10 cellular contexts compared by ENCODE assay signal in genomic region chr5:176901260-176902101, GRCh38. TPM values are rescaled to one million over a fixed set of nuclear protein-coding genes. Genes with fewer than 3 reads are reported as not detected.
A peak's percentile ranks its signal among the peaks of the same experiment; 100 is the strongest.
DNase-seq lines count a peak whose midpoint lies in the region; ATAC-seq, FAIRE-seq and TF ChIP-seq lines count a peak whose summit lies in the region.
"Had no signal": no experiment of that assay in that cellular context is flagged by ENCODE, and none has a peak within 500 bp of the region (broad histone marks: within the 10 kb centered on the region; RNA-seq: fewer than 3 reads in every experiment).

No MANE protein-coding gene starts in this region.

- H2AK5ac ChIP-seq in mesenchymal stem cell (ENCODE audit: low read length, severe bottlenecking) = peak overlapping the region; percentile 33

- no peak overlapping the region for H2BK5ac ChIP-seq in mesenchymal stem cell (ENCODE audit: low read depth, low read length, poor library complexity, severe bottlenecking)

- H3K27me3 ChIP-seq in HCT116 (ENCODE audit: insufficient read depth, low read length) = no peaks in the 10 kb centered on the region
- H3K27me3 ChIP-seq in PC-3 (ENCODE audit: low read length) = no peaks in the 10 kb centered on the region
- H3K27me3 ChIP-seq in mesenchymal stem cell (ENCODE audit: control insufficient read depth in 1 of 2, insufficient read depth in 1 of 2, low read length in 2 of 2) = peaks cover 0 to 1% of the 10 kb centered on the region in 2 experiments
- H3K27me3 ChIP-seq: breast epithelium had no signal

- no peak overlapping the region for H3K14ac ChIP-seq in mesenchymal stem cell (ENCODE audit: low read length in 2 of 2)

- no peak for ATAC-seq in HCT116
- no peak for ATAC-seq in PC-3
- ATAC-seq in GM18517 (IDR thresholded peaks at IDR 0.05; ENCODE audit: unreplicated experiment) = no peak

- CTCF ChIA-PET in HCT116 (lab: Charles Lee) = interaction anchor here (1.8 kb wide), 1 partner anchor 241 kb away, joined by 6 read pairs; no protein-coding TSS in a partner anchor
- CTCF ChIA-PET in PC-3 (lab: Charles Lee) = interaction anchor here (0.7 kb wide), 1 partner anchor 241 kb away, joined by 4 read pairs; no protein-coding TSS in a partner anchor

- H3K36me3 ChIP-seq in HCT116 (ENCODE audit: control insufficient read depth in 1 of 2, insufficient read depth in 2 of 2, low read length in 2 of 2) (peaks cover 19 to 39% of the 10 kb centered on the region in 2 experiments; a peak in 3 of 4 replicates), PC-3 (ENCODE audit: low read depth, low read length) (peaks cover 36% of the 10 kb centered on the region), mesenchymal stem cell (ENCODE audit: control insufficient read depth in 1 of 2, insufficient read depth in 2 of 2, low read depth in 1 of 2, low read length in 2 of 2) (peaks cover 13 to 54% of the 10 kb centered on the region in 2 experiments)
- H3K36me3 ChIP-seq: breast epithelium had no signal

- POLR2A ChIA-PET in HCT116 (lab: Charles Lee) = no interaction called here
- POLR2A ChIA-PET in PC-3 (lab: Charles Lee; ENCODE audit: unreplicated experiment) = no interaction called here

- WGBS in mesenchymal stem cell = 97% methylated on average over 12 of the region's 12 CpGs

- H3K9me2 ChIP-seq in HCT116 (ENCODE audit: insufficient read depth) (no peaks in the 10 kb centered on the region), PC-3 (replicated peaks; ENCODE audit: low read length) (no peaks in the 10 kb centered on the region)

- H2BK120ac ChIP-seq in mesenchymal stem cell (ENCODE audit: low read depth, low read length) = no peak overlapping the region

- H4K20me1 ChIP-seq in HCT116 (ENCODE audit: insufficient read depth) = no peaks in the 10 kb centered on the region
- H4K20me1 ChIP-seq in PC-3 (ENCODE audit: low read length) = no peaks in the 10 kb centered on the region

- TF ChIP-seq RAD21 in HCT116 (IDR thresholded peaks at IDR 0.05; ENCODE audit: low read depth) = no peak

- no peaks in the 10 kb centered on the region for H3K9me3 ChIP-seq in HCT116 (ENCODE audit: control insufficient read depth in 1 of 2, insufficient read depth in 1 of 2, low read depth in 1 of 2, low read length in 2 of 2)
- H3K9me3 ChIP-seq in PC-3 (ENCODE audit: low read length) = no peaks in the 10 kb centered on the region
- no peaks in the 10 kb centered on the region for H3K9me3 ChIP-seq in mesenchymal stem cell (ENCODE audit: control insufficient read depth, low read length)
- H3K9me3 ChIP-seq: breast epithelium had no signal

- intact Hi-C loops in HCT116 (cut with micrococcal nuclease) (no loop called here), PC-3 (cut with micrococcal nuclease) (no loop called here)

- H4K8ac ChIP-seq in mesenchymal stem cell (ENCODE audit: low read length) = no peak overlapping the region

- H2BK15ac ChIP-seq in mesenchymal stem cell (ENCODE audit: low read depth, poor library complexity, severe bottlenecking) = no peak overlapping the region

- no peaks in the 10 kb centered on the region for H3K79me2 ChIP-seq in HCT116 (ENCODE audit: insufficient read depth, low read length)
- H3K79me2 ChIP-seq in PC-3 (ENCODE audit: low read length) = no peaks in the 10 kb centered on the region

- H3K18ac ChIP-seq in mesenchymal stem cell (ENCODE audit: low read depth in 1 of 2, low read length in 2 of 2) = no peak overlapping the region

- H3K4me1 ChIP-seq in HCT116 (ENCODE audit: control insufficient read depth in 1 of 2, insufficient read depth in 2 of 2, low read length in 2 of 2) (no peaks in the 10 kb centered on the region), PC-3 (ENCODE audit: insufficient read depth, low read length) (no peaks in the 10 kb centered on the region), mesenchymal stem cell (ENCODE audit: control insufficient read depth, insufficient read depth, low read depth, low read length) (peaks cover 21% of the 10 kb centered on the region)
- H3K4me1 ChIP-seq: breast epithelium had no signal

- BruUV-seq in HCT116 (replicated peaks; lab: Mats Ljungman, UMichigan) (TSS peak; percentile 10), PC-3 (replicated peaks; lab: Mats Ljungman, UMichigan) (TSS peak; percentile 9)

- no peak overlapping the region for H4K91ac ChIP-seq in mesenchymal stem cell (ENCODE audit: low read length)

- RAD21 ChIA-PET in HCT116 (lab: Charles Lee; ENCODE audit: low non-redundant PET in 1 of 2, low total read pairs in 2 of 2, uncharacterized antibody in 2 of 2, unreplicated experiment in 2 of 2) = interaction anchor here in 1 of 2 experiments (0.6 kb wide), 1 partner anchor 14 kb away, joined by 3 read pairs; no protein-coding TSS in a partner anchor

- H3K4me3 ChIP-seq in HCT116 (replicated peaks in 1 of 2; ENCODE audit: low read depth in 1 of 2, low read length in 2 of 2) (no peak overlapping the region), PC-3 (ENCODE audit: low read length) (no peak overlapping the region), mesenchymal stem cell (ENCODE audit: insufficient read depth in 1 of 2, low read depth in 1 of 2, low read length in 2 of 2) (no peak overlapping the region)
- H3K4me3 ChIP-seq: breast epithelium, skin epidermis had no signal

- H3K9ac ChIP-seq in HCT116 (ENCODE audit: low read length) (no peak overlapping the region), PC-3 (ENCODE audit: low read length) (no peak overlapping the region), mesenchymal stem cell (ENCODE audit: low read length) (no peak overlapping the region)

- no peak overlapping the region for H3K23ac ChIP-seq in mesenchymal stem cell (ENCODE audit: low read length in 2 of 2)

- no peak overlapping the region for H3K4ac ChIP-seq in mesenchymal stem cell (ENCODE audit: low read depth in 1 of 2, low read length in 2 of 2)

- no peak for TF ChIP-seq CTCF in HCT116 (IDR thresholded peaks at IDR 0.05 in 2 of 3, conservative IDR thresholded peaks at IDR 0.05 in 1 of 3; ENCODE audit: borderline replicate concordance in 1 of 3, insufficient read depth in 1 of 3, low read depth in 2 of 3, low read length in 2 of 3)
- TF ChIP-seq CTCF in PC-3 (conservative IDR thresholded peaks at IDR 0.05; ENCODE audit: low read depth, low read length) = no peak

- H3F3A ChIP-seq in PC-3 (ENCODE audit: low read length, unreplicated experiment) = no peaks in the 10 kb centered on the region

- H3K27ac ChIP-seq in HCT116 (ENCODE audit: low read depth, low read length) (no peak overlapping the region), PC-3 (ENCODE audit: low read length) (no peak overlapping the region), mesenchymal stem cell (ENCODE audit: low read length, poor library complexity, severe bottlenecking) (peak overlapping the region; percentile 96)
- H3K27ac ChIP-seq: breast epithelium had no signal

- peak; percentile 69 for FAIRE-seq in GM12892 (lab: Jason Lieb, UNC)

- H3K4me2 ChIP-seq in HCT116 (ENCODE audit: low read length) (no peak overlapping the region), PC-3 (ENCODE audit: low read length) (no peak overlapping the region), mesenchymal stem cell (ENCODE audit: low read length, poor library complexity, severe bottlenecking) (no peak overlapping the region)

- H3K79me1 ChIP-seq in mesenchymal stem cell (replicated peaks; ENCODE audit: low read length, poor library complexity, severe bottlenecking) = no peaks in the 10 kb centered on the region

- H2AFZ ChIP-seq in HCT116 (ENCODE audit: low read depth, low read length, poor library complexity, severe bottlenecking) (no peak overlapping the region), PC-3 (ENCODE audit: low read length) (no peak overlapping the region), mesenchymal stem cell (ENCODE audit: low read depth, low read length) (no peak overlapping the region)

- TF ChIP-seq POLR2A in GM12892 (IDR thresholded peaks at IDR 0.05; ENCODE audit: low read depth, low read length) (no peak; the same call in 1 of the 2 replicates), HCT116 (IDR thresholded peaks at IDR 0.05; ENCODE audit: borderline replicate concordance, extremely low read depth, insufficient read depth, insufficient read length) (no peak)

- DNase-seq in GM12892 (ENCODE audit: insufficient read length) (no peak), HCT116 (ENCODE audit: low read depth, low spot score) (no peak), PC-3 (no peak), mesenchymal stem cell (no peak), DMS153 (lab: John Stamatoyannopoulos, UW) (no peak), ureter (ENCODE audit: low spot score) (no peak), HK-2 (ENCODE audit: unreplicated experiment) (no peak)

- no peak overlapping the region for H2BK12ac ChIP-seq in mesenchymal stem cell (ENCODE audit: low read length in 2 of 2)

TF ChIP-seq in HCT116, 20 proteins besides CTCF, POLR2A, EP300 and RAD21 (continues in another document):
- TF ChIP-seq SP1 (IDR thresholded peaks at IDR 0.05; ENCODE audit: low read depth) = no peak
- no peak for TF ChIP-seq ZNF274 (IDR thresholded peaks at IDR 0.05; ENCODE audit: low read depth, low read length)
- TF ChIP-seq CEBPB (IDR thresholded peaks at IDR 0.05; ENCODE audit: low read depth) = no peak
- no peak for TF ChIP-seq ZFX (IDR thresholded peaks at IDR 0.05)
- no peak for TF ChIP-seq SIN3A (IDR thresholded peaks at IDR 0.05; ENCODE audit: low read depth)
- TF ChIP-seq SRF (IDR thresholded peaks at IDR 0.05; ENCODE audit: low read depth) = no peak
- TF ChIP-seq POLR2AphosphoS5 (IDR thresholded peaks at IDR 0.05; ENCODE audit: low read depth, low read length) = no peak
- TF ChIP-seq YY1 (IDR thresholded peaks at IDR 0.05; ENCODE audit: extremely low read depth, insufficient replicate concordance, low read depth, low read length) = no peak
- TF ChIP-seq, protein P1, sequence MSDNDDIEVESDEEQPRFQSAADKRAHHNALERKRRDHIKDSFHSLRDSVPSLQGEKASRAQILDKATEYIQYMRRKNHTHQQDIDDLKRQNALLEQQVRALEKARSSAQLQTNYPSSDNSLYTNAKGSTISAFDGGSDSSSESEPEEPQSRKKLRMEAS (IDR thresholded peaks at IDR 0.05) = no peak

RNA-seq across cellular contexts. Expression of gene HK3, which starts 2.3 kb away (rescaled TPM):
- 1.0 TPM for polyA plus RNA-seq in GM12892 (2012; ENCODE audit: missing spikeins)
- 0.30 TPM for total RNA-seq in HCT116 (2021; ENCODE audit: unreplicated experiment)
- polyA plus RNA-seq in HCT116 (2012) = not detected in 2 replicates
- not detected in 2 replicates for total RNA-seq in PC-3 (2014; rRNA removed)
- polyA plus RNA-seq in mesenchymal stem cell (2013, experiment 1 of 2) = not detected
- not detected for polyA plus RNA-seq in mesenchymal stem cell (2013, experiment 2 of 2)
- 5.6 TPM for total RNA-seq in ureter
